24 cellular contexts compared by ENCODE assay signal in the genomic region with DNA sequence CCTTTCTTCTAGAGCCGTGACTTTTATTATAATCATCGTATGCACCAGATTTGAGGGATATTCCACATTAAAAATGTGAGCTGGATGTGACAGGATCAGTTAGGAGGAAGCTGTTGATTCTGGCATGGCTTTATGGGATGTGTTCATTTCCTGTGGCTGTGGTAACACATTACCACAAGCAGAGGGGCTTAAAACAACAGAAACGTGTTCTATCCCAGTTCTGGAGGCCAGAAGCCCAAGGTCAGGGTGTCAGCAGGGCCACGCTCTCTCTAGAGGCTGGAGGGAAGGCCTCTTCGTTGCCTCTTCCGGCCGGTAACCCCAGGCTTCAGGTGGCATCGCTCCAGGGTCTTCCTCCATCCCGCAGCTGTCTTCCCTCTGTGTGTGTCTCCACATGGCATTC. TPM values are rescaled to one million over a fixed set of nuclear protein-coding genes. Genes with fewer than 3 reads are reported as not detected.
DNase-seq lines count a peak whose midpoint lies in the region; ATAC-seq, FAIRE-seq and TF ChIP-seq lines count a peak whose summit lies in the region.
"Had no signal": no experiment of that assay in that cellular context is flagged by ENCODE, and none has a peak within 500 bp of the region (broad histone marks: within the 10 kb centered on the region; RNA-seq: fewer than 3 reads in every experiment).

No MANE protein-coding gene starts in this region.

- H3K79me2 ChIP-seq in Loucy (ENCODE audit: insufficient read depth, low read length) = no peaks in the 10 kb centered on the region

- no peaks in the 10 kb centered on the region for H3K27me3 Mint-ChIP-seq in activated CD8-positive, alpha-beta memory T cell treated with anti-CD3 and anti-CD28 coated beads, Interleukin-2, amount 10 ng/mL, durations not matched to agents 7 days and 5 days
- no peaks in the 10 kb centered on the region for H3K27me3 Mint-ChIP-seq in mesothelial cell of epicardium (ENCODE audit: low read depth)
- H3K27me3 Mint-ChIP-seq: activated B cell treated with CpG ODN at 0.5 μM for 24 hours; naive thymus-derived CD4-positive, alpha-beta T cell had no signal

- no peaks in the 10 kb centered on the region for H3K9me3 ChIP-seq in Loucy (ENCODE audit: insufficient read depth, low read depth, low read length)
- no peaks in the 10 kb centered on the region for H3K9me3 ChIP-seq in gastrocnemius medialis
- H3K9me3 ChIP-seq: prostate gland, tibial artery had no signal

- H4K20me1 ChIP-seq in Loucy (ENCODE audit: insufficient read depth, low read length, poor library complexity, severe bottlenecking) = peaks cover 3% of the 10 kb centered on the region

- H3K4me1 ChIP-seq in Loucy (ENCODE audit: insufficient read depth, low read length, poor library complexity, severe bottlenecking) = peaks cover 33% of the 10 kb centered on the region
- H3K4me1 ChIP-seq in gastrocnemius medialis = peaks cover 33 to 43% of the 10 kb centered on the region in 2 donors
- H3K4me1 ChIP-seq: prostate gland, tibial artery had no signal

- H3F3A ChIP-seq in Loucy (ENCODE audit: low read depth) = no peaks in the 10 kb centered on the region

- H3K9me2 ChIP-seq in Loucy (replicated peaks; ENCODE audit: low read depth, low read length) = no peaks in the 10 kb centered on the region

- in situ Hi-C loops in gastrocnemius medialis (cut with MboI; ENCODE audit: low sequenced_read_pairs in 4 of 4) = no loop called here

- intact Hi-C loops in gastrocnemius medialis (cut with DNase I; ENCODE audit: low total_unique reads) = no loop called here

- peak; percentile 23 for FAIRE-seq in bronchial epithelial cell (lab: Jason Lieb, UNC)
- FAIRE-seq: A204.1, kidney had no signal

- no peak for DNase-seq in activated CD8-positive, alpha-beta memory T cell treated with anti-CD3 and anti-CD28 coated beads, Interleukin-2, amount 10 ng/mL, durations not matched to agents 7 days and 5 days
- DNase-seq in activated CD8-positive, alpha-beta memory T cell treated with anti-CD3 and anti-CD28 coated beads, Interleukin-2, amount 50 U/mL, for 4 hours = no peak
- DNase-seq in bronchial epithelial cell (ENCODE audit: low read depth) (no peak), gastrocnemius medialis (no peak), mesothelial cell of epicardium (ENCODE audit: low spot score in 2 of 2, unreplicated experiment in 2 of 2) (no peak)
- DNase-seq: activated B cell treated with CpG ODN at 0.5 μM for 24 hours; activated effector memory CD4-positive, alpha-beta T cell treated with anti-CD3 and anti-CD28 coated beads, Interleukin-2, amount 50 U/mL, for 16 hours; anterior cingulate cortex; C1 segment of cervical spinal cord; kidney; mammary epithelial cell; MM.1S; naive thymus-derived CD4-positive, alpha-beta T cell; NCI-H2029 treated with DMSO at 0.1 percent for 48 hours; NCI-H524; stimulated activated CD4-positive, alpha-beta T cell treated with anti-CD3 and anti-CD28 coated beads, Interleukin-12 subunit alpha, Interleukin-12 subunit beta, amount 100 ng/mL, for 4 hours; tibial artery had no signal

- H3K27ac Mint-ChIP-seq in activated CD8-positive, alpha-beta memory T cell treated with anti-CD3 and anti-CD28 coated beads, Interleukin-2, amount 10 ng/mL, durations not matched to agents 7 days and 5 days = peak overlapping the region; percentile 9
- H3K27ac Mint-ChIP-seq in mesothelial cell of epicardium = no peak overlapping the region
- H3K27ac Mint-ChIP-seq: activated B cell treated with CpG ODN at 0.5 μM for 24 hours; T-helper 2 cell treated with Interferon-gamma antibody and Interleukin-4, amounts not matched to agents 5 μg/mL and 100 μg/mL, for 36 hours had no signal

- H3K36me3 ChIP-seq in Loucy (ENCODE audit: insufficient read depth, low read length) = peaks cover 50% of the 10 kb centered on the region; the same call in 1 of the 2 replicates
- peaks cover 32% of the 10 kb centered on the region for H3K36me3 ChIP-seq in bronchial epithelial cell (ENCODE audit: control insufficient read depth, insufficient read depth, low read length)
- H3K36me3 ChIP-seq in gastrocnemius medialis = peaks cover 0 to 56% of the 10 kb centered on the region in 2 donors

- no peak overlapping the region for H3K4me3 Mint-ChIP-seq in activated CD8-positive, alpha-beta memory T cell treated with anti-CD3 and anti-CD28 coated beads, Interleukin-2, amount 10 ng/mL, durations not matched to agents 7 days and 5 days
- no peak overlapping the region for H3K4me3 Mint-ChIP-seq in mesothelial cell of epicardium
- H3K4me3 Mint-ChIP-seq: activated B cell treated with CpG ODN at 0.5 μM for 24 hours; T-helper 2 cell treated with Interferon-gamma antibody and Interleukin-4, amounts not matched to agents 5 μg/mL and 100 μg/mL, for 36 hours had no signal

- no peak overlapping the region for H2AFZ ChIP-seq in Loucy (ENCODE audit: low read length)
- H2AFZ ChIP-seq: hepatocyte had no signal

- H3K4me3 ChIP-seq in Loucy (ENCODE audit: low read length, poor library complexity, severe bottlenecking) (peak overlapping the region; percentile 14), bronchial epithelial cell (ENCODE audit: low read depth, low read length) (no peak overlapping the region), gastrocnemius medialis (no peak overlapping the region)
- H3K4me3 ChIP-seq: hepatocyte, prostate gland, tibial artery had no signal

- no peak for ATAC-seq in activated CD8-positive, alpha-beta memory T cell treated with anti-CD3 and anti-CD28 coated beads, Interleukin-2, amount 10 ng/mL, durations not matched to agents 7 days and 5 days
- ATAC-seq in gastrocnemius medialis = no peak
- no peak for ATAC-seq in HG03280 (IDR thresholded peaks at IDR 0.05; ENCODE audit: unreplicated experiment)
- ATAC-seq in SK-N-SH treated with all-trans-retinoic acid at 6 μM for 48 hours = no peak
- ATAC-seq: naive thymus-derived CD4-positive, alpha-beta T cell had no signal

- peak overlapping the region; percentile 94 to 96 (median 94) for H3K27ac ChIP-seq in gastrocnemius medialis
- H3K27ac ChIP-seq: hepatocyte, prostate gland, tibial artery had no signal

- TF ChIP-seq POLR2A in gastrocnemius medialis (IDR thresholded peaks at IDR 0.05) = no peak

- CTCF ChIA-PET in activated CD8-positive, alpha-beta memory T cell treated with anti-CD3 and anti-CD28 coated beads, Interleukin-2, amount 10 ng/mL, durations not matched to agents 7 days and 5 days (lab: Charles Lee) = interaction anchor here (0.8 to 0.9 kb wide), 2 partner anchors 27 to 114 kb away, joined by 3 read pairs; no protein-coding TSS in a partner anchor

- no peak for TF ChIP-seq CTCF in Loucy (conservative IDR thresholded peaks at IDR 0.05; ENCODE audit: low read length)
- no peak for TF ChIP-seq CTCF in bronchial epithelial cell (IDR thresholded peaks at IDR 0.05; ENCODE audit: insufficient read depth, low read length, severe bottlenecking)
- no peak for TF ChIP-seq CTCF in gastrocnemius medialis (IDR thresholded peaks at IDR 0.05 in 4 of 5, conservative IDR thresholded peaks at IDR 0.05 in 1 of 5)
- no peak for TF ChIP-seq CTCF in mesothelial cell of epicardium (IDR thresholded peaks at IDR 0.05; ENCODE audit: unreplicated experiment)

- peak overlapping the region; percentile 65 for H3K4me2 ChIP-seq in Loucy (ENCODE audit: low read depth, low read length, poor library complexity, severe bottlenecking)
- H3K4me2 ChIP-seq: hepatocyte had no signal

- peak overlapping the region; percentile 45 for H3K9ac ChIP-seq in Loucy (ENCODE audit: low read depth, low read length, poor library complexity, severe bottlenecking)

- peaks cover 24% of the 10 kb centered on the region for H3K4me1 Mint-ChIP-seq in activated CD8-positive, alpha-beta memory T cell treated with anti-CD3 and anti-CD28 coated beads, Interleukin-2, amount 10 ng/mL, durations not matched to agents 7 days and 5 days
- H3K4me1 Mint-ChIP-seq in mesothelial cell of epicardium = no peaks in the 10 kb centered on the region

- H3K36me3 Mint-ChIP-seq in activated CD8-positive, alpha-beta memory T cell treated with anti-CD3 and anti-CD28 coated beads, Interleukin-2, amount 10 ng/mL, durations not matched to agents 7 days and 5 days = peaks cover 27% of the 10 kb centered on the region
- H3K36me3 Mint-ChIP-seq in mesothelial cell of epicardium = peaks cover 16% of the 10 kb centered on the region

- H3K9me3 Mint-ChIP-seq in activated CD8-positive, alpha-beta memory T cell treated with anti-CD3 and anti-CD28 coated beads, Interleukin-2, amount 10 ng/mL, durations not matched to agents 7 days and 5 days (ENCODE audit: low read depth) = no peaks in the 10 kb centered on the region
- no peaks in the 10 kb centered on the region for H3K9me3 Mint-ChIP-seq in mesothelial cell of epicardium
- H3K9me3 Mint-ChIP-seq: activated B cell treated with CpG ODN at 0.5 μM for 24 hours; naive thymus-derived CD4-positive, alpha-beta T cell; T-helper 2 cell treated with Interferon-gamma antibody and Interleukin-4, amounts not matched to agents 5 μg/mL and 100 μg/mL, for 36 hours had no signal

- H3K27me3 ChIP-seq in Loucy (ENCODE audit: insufficient read depth, low read length, poor library complexity, severe bottlenecking) (no peaks in the 10 kb centered on the region), bronchial epithelial cell (ENCODE audit: control insufficient read depth, insufficient read depth, low read length) (no peaks in the 10 kb centered on the region), gastrocnemius medialis (no peaks in the 10 kb centered on the region)
- H3K27me3 ChIP-seq: hepatocyte, tibial artery had no signal

RNA-seq across cellular contexts. Expression of gene MED25, which starts 14.5 kb away (rescaled TPM):
- 10 to 100 TPM; 57.5 to 70.5 TPM for total RNA-seq in activated CD8-positive, alpha-beta memory T cell treated with anti-CD3 and anti-CD28 coated beads, Interleukin-2, amount 10 ng/mL, durations not matched to agents 7 days and 5 days
- total RNA-seq in bronchial epithelial cell (8.2 and 10.2 TPM in 2 replicates), gastrocnemius medialis (100 to 1,000 TPM in 1 of 4 donors, 10 to 100 TPM in 3; 46.6 to 105 (median 78.7) TPM), mesothelial cell of epicardium (103 to 107 TPM (median 105 TPM) in 3 replicates)

RNA-seq across cellular contexts. Expression of gene PTOV1, which starts 18.4 kb away (rescaled TPM):
- total RNA-seq in activated CD8-positive, alpha-beta memory T cell treated with anti-CD3 and anti-CD28 coated beads, Interleukin-2, amount 10 ng/mL, durations not matched to agents 7 days and 5 days = 10 to 100 TPM; 78.2 to 79.4 TPM
- total RNA-seq in bronchial epithelial cell = 20.5 and 23.6 TPM in 2 replicates
- total RNA-seq in gastrocnemius medialis = 10 to 100 TPM; 77.6 to 88.2 (median 87.0) TPM
- total RNA-seq in mesothelial cell of epicardium = 415 to 431 TPM (median 422 TPM) in 3 replicates

RNA-seq across cellular contexts. Expression of gene FUZ, which starts 19.5 kb away (rescaled TPM):
- 10 to 100 TPM; 20.1 to 23.0 TPM for total RNA-seq in activated CD8-positive, alpha-beta memory T cell treated with anti-CD3 and anti-CD28 coated beads, Interleukin-2, amount 10 ng/mL, durations not matched to agents 7 days and 5 days
- total RNA-seq in bronchial epithelial cell = 12.1 and 13.2 TPM in 2 replicates
- 10 to 100 TPM; 14.2 to 35.5 (median 26.0) TPM for total RNA-seq in gastrocnemius medialis
- total RNA-seq in mesothelial cell of epicardium = 23.1 to 25.8 TPM (median 23.2 TPM) in 3 replicates

RNA-seq across cellular contexts. Expression of gene PNKP, which starts 34.8 kb away (rescaled TPM):
- 100 to 1,000 TPM; 130 to 133 TPM for total RNA-seq in activated CD8-positive, alpha-beta memory T cell treated with anti-CD3 and anti-CD28 coated beads, Interleukin-2, amount 10 ng/mL, durations not matched to agents 7 days and 5 days
- total RNA-seq in bronchial epithelial cell = 26.8 and 37.9 TPM in 2 replicates
- 10 to 100 TPM; 14.9 to 43.4 (median 21.1) TPM for total RNA-seq in gastrocnemius medialis
- total RNA-seq in mesothelial cell of epicardium = 96.6 to 103 TPM (median 97.8 TPM) in 3 replicates

RNA-seq across cellular contexts. Expression of gene AKT1S1, which starts 44.6 kb away (rescaled TPM):
- 10 to 100 TPM; 13.4 to 21.2 TPM for total RNA-seq in activated CD8-positive, alpha-beta memory T cell treated with anti-CD3 and anti-CD28 coated beads, Interleukin-2, amount 10 ng/mL, durations not matched to agents 7 days and 5 days
- total RNA-seq in bronchial epithelial cell = 3.7 and 7.4 TPM in 2 replicates
- total RNA-seq in gastrocnemius medialis = 10 to 100 TPM; 23.8 to 56.8 (median 43.4) TPM
- total RNA-seq in mesothelial cell of epicardium = 41.8 to 45.3 TPM (median 42.5 TPM) in 3 replicates
